Comparison of ENCODE assay signal across 1 cellular context in genomic region chr3:177594096-177594495, GRCh38.
TF ChIP-seq lines count a peak whose summit lies in the region.

No MANE protein-coding gene starts in this region.

TF ChIP-seq in GM23338, 12 proteins besides CTCF, POLR2A, EP300 and RAD21 (continued from another document):
- no peak for TF ChIP-seq ZNF462 (CRISPR knock-in tag; IDR thresholded peaks at IDR 0.05)
- TF ChIP-seq EZH2 (IDR thresholded peaks at IDR 0.05; ENCODE audit: low read depth, unreplicated experiment): no peak
- TF ChIP-seq NANOG (IDR thresholded peaks at IDR 0.05; ENCODE audit: borderline replicate concordance): no peak
- TF ChIP-seq, protein P1, sequence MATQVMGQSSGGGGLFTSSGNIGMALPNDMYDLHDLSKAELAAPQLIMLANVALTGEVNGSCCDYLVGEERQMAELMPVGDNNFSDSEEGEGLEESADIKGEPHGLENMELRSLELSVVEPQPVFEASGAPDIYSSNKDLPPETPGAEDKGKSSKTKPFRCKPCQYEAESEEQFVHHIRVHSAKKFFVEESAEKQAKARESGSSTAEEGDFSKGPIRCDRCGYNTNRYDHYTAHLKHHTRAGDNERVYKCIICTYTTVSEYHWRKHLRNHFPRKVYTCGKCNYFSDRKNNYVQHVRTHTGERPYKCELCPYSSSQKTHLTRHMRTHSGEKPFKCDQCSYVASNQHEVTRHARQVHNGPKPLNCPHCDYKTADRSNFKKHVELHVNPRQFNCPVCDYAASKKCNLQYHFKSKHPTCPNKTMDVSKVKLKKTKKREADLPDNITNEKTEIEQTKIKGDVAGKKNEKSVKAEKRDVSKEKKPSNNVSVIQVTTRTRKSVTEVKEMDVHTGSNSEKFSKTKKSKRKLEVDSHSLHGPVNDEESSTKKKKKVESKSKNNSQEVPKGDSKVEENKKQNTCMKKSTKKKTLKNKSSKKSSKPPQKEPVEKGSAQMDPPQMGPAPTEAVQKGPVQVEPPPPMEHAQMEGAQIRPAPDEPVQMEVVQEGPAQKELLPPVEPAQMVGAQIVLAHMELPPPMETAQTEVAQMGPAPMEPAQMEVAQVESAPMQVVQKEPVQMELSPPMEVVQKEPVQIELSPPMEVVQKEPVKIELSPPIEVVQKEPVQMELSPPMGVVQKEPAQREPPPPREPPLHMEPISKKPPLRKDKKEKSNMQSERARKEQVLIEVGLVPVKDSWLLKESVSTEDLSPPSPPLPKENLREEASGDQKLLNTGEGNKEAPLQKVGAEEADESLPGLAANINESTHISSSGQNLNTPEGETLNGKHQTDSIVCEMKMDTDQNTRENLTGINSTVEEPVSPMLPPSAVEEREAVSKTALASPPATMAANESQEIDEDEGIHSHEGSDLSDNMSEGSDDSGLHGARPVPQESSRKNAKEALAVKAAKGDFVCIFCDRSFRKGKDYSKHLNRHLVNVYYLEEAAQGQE (IDR thresholded peaks at IDR 0.05; ENCODE audit: unreplicated experiment): no peak
- no peak for TF ChIP-seq STAT1 (IDR thresholded peaks at IDR 0.05; ENCODE audit: unreplicated experiment)
- no peak for TF ChIP-seq CREB1 (CRISPR knock-in tag; IDR thresholded peaks at IDR 0.05; ENCODE audit: low read depth)
